Comparison of ENCODE assay signal across 8 cellular contexts in genomic region chrX:119512145-119512800, GRCh38. TPM values are rescaled to one million over a fixed set of nuclear protein-coding genes. Genes with fewer than 3 reads are reported as not detected.
DNase-seq lines count a peak whose midpoint lies in the region; ATAC-seq and TF ChIP-seq lines count a peak whose summit lies in the region.

No MANE protein-coding gene starts in this region.

- peaks cover 7% of the 10 kb centered on the region for H3K4me1 Mint-ChIP-seq in stimulated activated memory B cell treated with anti-CD40 and anti-IgM and Interleukin-4, amounts not matched to agents 10 μg/mL and 1 μg/mL and 100 μg/mL, for 72 hours

- no peak overlapping the region for H3K27ac ChIP-seq in A673 (ENCODE audit: low read depth, low read length, poor library complexity, severe bottlenecking)

- H3K36me3 ChIP-seq in A673 (ENCODE audit: insufficient read depth, low read length, poor library complexity, severe bottlenecking) = no peaks in the 10 kb centered on the region

- H3K27ac Mint-ChIP-seq in stimulated activated memory B cell treated with anti-CD40 and anti-IgM and Interleukin-4, amounts not matched to agents 10 μg/mL and 1 μg/mL and 100 μg/mL, for 72 hours = no peak overlapping the region

- H3K9me3 ChIP-seq in A673 (ENCODE audit: low read depth, low read length, poor library complexity, severe bottlenecking) = no peaks in the 10 kb centered on the region

- H3K4me1 ChIP-seq in A673 (ENCODE audit: insufficient read depth, low read length, poor library complexity, severe bottlenecking) = no peaks in the 10 kb centered on the region

- ATAC-seq in HG03342 (IDR thresholded peaks at IDR 0.05; ENCODE audit: unreplicated experiment) (peak; percentile 67), GM19463 (IDR thresholded peaks at IDR 0.05; ENCODE audit: unreplicated experiment) (no peak)
- ATAC-seq in stimulated activated memory B cell treated with anti-CD40 and anti-IgM and Interleukin-4, amounts not matched to agents 10 μg/mL and 1 μg/mL and 100 μg/mL, for 72 hours = peak; percentile 73

- DNase-seq in A673 (ENCODE audit: low spot score) (peak; percentile 17), GM03348 (ENCODE audit: low spot score) (peak; percentile 80), NCI-H526 (lab: John Stamatoyannopoulos, UW) (peak; percentile 27 to 78), astrocyte of the hippocampus (ENCODE audit: low read depth, low spot score) (peak; percentile 80), inferior parietal cortex (ENCODE audit: extremely low spot score) (peak; percentile 45)

- POLR2A ChIA-PET in A673 (lab: Charles Lee; ENCODE audit: low non-redundant PET) = no interaction called here

- intact Hi-C loops in A673 (cut with micrococcal nuclease; ENCODE audit: unreplicated experiment) = no loop called here

- peak; percentile 32; the same call in 1 of the 2 replicates for TF ChIP-seq CTCF in A673 (conservative IDR thresholded peaks at IDR 0.05; ENCODE audit: low read depth, low read length)

- H3K27me3 ChIP-seq in A673 (replicated peaks; ENCODE audit: insufficient read depth, low read depth, low read length, poor library complexity) = no peaks in the 10 kb centered on the region

- H3K27me3 Mint-ChIP-seq in stimulated activated memory B cell treated with anti-CD40 and anti-IgM and Interleukin-4, amounts not matched to agents 10 μg/mL and 1 μg/mL and 100 μg/mL, for 72 hours = no peaks in the 10 kb centered on the region

- CTCF ChIA-PET in A673 (lab: Charles Lee) = no interaction called here

- BruUV-seq in A673 (replicated peaks; lab: Mats Ljungman, UMichigan) = no TSS peak

- no peak overlapping the region for H3K4me3 ChIP-seq in A673 (ENCODE audit: low read depth, low read length, poor library complexity, severe bottlenecking)

- no peak overlapping the region for H3K4me3 Mint-ChIP-seq in stimulated activated memory B cell treated with anti-CD40 and anti-IgM and Interleukin-4, amounts not matched to agents 10 μg/mL and 1 μg/mL and 100 μg/mL, for 72 hours

- no peaks in the 10 kb centered on the region for H3K9me3 Mint-ChIP-seq in stimulated activated memory B cell treated with anti-CD40 and anti-IgM and Interleukin-4, amounts not matched to agents 10 μg/mL and 1 μg/mL and 100 μg/mL, for 72 hours

- H3K36me3 Mint-ChIP-seq in stimulated activated memory B cell treated with anti-CD40 and anti-IgM and Interleukin-4, amounts not matched to agents 10 μg/mL and 1 μg/mL and 100 μg/mL, for 72 hours = no peaks in the 10 kb centered on the region

RNA-seq across cellular contexts. Expression of gene SLC25A5, which starts 44.0 kb away (rescaled TPM):
- 360 and 368 TPM in 2 replicates for total RNA-seq in A673 (2021)

RNA-seq across cellular contexts. Expression of gene STEEP1, which starts 52.9 kb away (rescaled TPM):
- 38.4 and 39.2 TPM in 2 replicates for total RNA-seq in A673 (2021)

Comparison
In these comparisons a context has a peak if more than half of its experiments do, and no peak if none do; other contexts are left out.
1. DNase-seq: peak in every context shown above with its lines; median percentile 80 in GM03348; 80 in astrocyte of the hippocampus; 52 in NCI-H526; 45 in inferior parietal cortex; 17 in A673.